Comparison of ENCODE assay signal across 1 cellular context in genomic region chr13:44732503-44733098, GRCh38.
TF ChIP-seq lines count a peak whose summit lies in the region.

No MANE protein-coding gene starts in this region.

TF ChIP-seq in SK-N-SH treated with all-trans-retinoic acid at 6 μM for 48 hours, 23 proteins besides CTCF, POLR2A, EP300 and RAD21 (continued from another document):
- TF ChIP-seq, protein P1, sequence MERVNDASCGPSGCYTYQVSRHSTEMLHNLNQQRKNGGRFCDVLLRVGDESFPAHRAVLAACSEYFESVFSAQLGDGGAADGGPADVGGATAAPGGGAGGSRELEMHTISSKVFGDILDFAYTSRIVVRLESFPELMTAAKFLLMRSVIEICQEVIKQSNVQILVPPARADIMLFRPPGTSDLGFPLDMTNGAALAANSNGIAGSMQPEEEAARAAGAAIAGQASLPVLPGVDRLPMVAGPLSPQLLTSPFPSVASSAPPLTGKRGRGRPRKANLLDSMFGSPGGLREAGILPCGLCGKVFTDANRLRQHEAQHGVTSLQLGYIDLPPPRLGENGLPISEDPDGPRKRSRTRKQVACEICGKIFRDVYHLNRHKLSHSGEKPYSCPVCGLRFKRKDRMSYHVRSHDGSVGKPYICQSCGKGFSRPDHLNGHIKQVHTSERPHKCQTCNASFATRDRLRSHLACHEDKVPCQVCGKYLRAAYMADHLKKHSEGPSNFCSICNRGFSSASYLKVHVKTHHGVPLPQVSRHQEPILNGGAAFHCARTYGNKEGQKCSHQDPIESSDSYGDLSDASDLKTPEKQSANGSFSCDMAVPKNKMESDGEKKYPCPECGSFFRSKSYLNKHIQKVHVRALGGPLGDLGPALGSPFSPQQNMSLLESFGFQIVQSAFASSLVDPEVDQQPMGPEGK (CRISPR knock-in tag; IDR thresholded peaks at IDR 0.05; ENCODE audit: borderline replicate concordance): no peak
- TF ChIP-seq ARNTL (CRISPR knock-in tag; IDR thresholded peaks at IDR 0.05; ENCODE audit: borderline replicate concordance, low read depth) (no peak), ZNF70 (CRISPR knock-in tag; IDR thresholded peaks at IDR 0.05) (no peak)
